8 cellular contexts compared by ENCODE assay signal in genomic region chr17:21119247-21119944, GRCh38.
DNase-seq lines count a peak whose midpoint lies in the region; ATAC-seq and TF ChIP-seq lines count a peak whose summit lies in the region.

No MANE protein-coding gene starts in this region.

- no peaks in the 10 kb centered on the region for H3K9me3 ChIP-seq in neutrophil

- no peak for ATAC-seq in GM18502 (IDR thresholded peaks at IDR 0.05; ENCODE audit: poor library complexity, unreplicated experiment)

- TF ChIP-seq CTCF in fibroblast of pulmonary artery (IDR thresholded peaks at IDR 0.05; ENCODE audit: low read length, missing control alignments) (peak; percentile 95), neutrophil (IDR thresholded peaks at IDR 0.05) (peak; percentile 91)

- H3K4me3 ChIP-seq in fibroblast of pulmonary artery (replicated peaks; ENCODE audit: low read depth, low read length), result peak overlapping the region; percentile 25
- peak overlapping the region in 1 of 2 experiments; percentile 26 for H3K4me3 ChIP-seq in neutrophil (ENCODE audit: low read depth in 1 of 2, low read length in 1 of 2)

- peak overlapping the region; percentile 33 for H3K27ac ChIP-seq in neutrophil

- H3K36me3 ChIP-seq in neutrophil, result no peaks in the 10 kb centered on the region

- DNase-seq in ELR (ENCODE audit: low read depth) (peak; percentile 75), HUDEP-2 (lab: John Stamatoyannopoulos, UW; ENCODE audit: unreplicated experiment in 76 of 76) (peak in 52 of 76 experiments; percentile 4 to 68 (median 31)), RKO (ENCODE audit: low spot score) (peak; percentile 80), activated T-helper 1 cell treated with Interleukin-2 at 50 U/mL for 16 hours (ENCODE audit: low read depth) (peak; percentile 55), fibroblast of pulmonary artery (ENCODE audit: low read depth) (peak; percentile 76), stromal cell of bone marrow (ENCODE audit: low read depth) (peak; percentile 35)

- no peaks in the 10 kb centered on the region for H3K27me3 ChIP-seq in neutrophil

- H3K4me1 ChIP-seq in neutrophil (ENCODE audit: control insufficient read depth in 1 of 2, insufficient read depth in 1 of 2, low read depth in 1 of 2, low read length in 1 of 2), result peaks cover 26 to 31% of the 10 kb centered on the region in 2 experiments
